Comparison of ENCODE assay signal across 19 cellular contexts in genomic region chr4:105598044-105598443, GRCh38. TPM values are rescaled to one million over a fixed set of nuclear protein-coding genes. Genes with fewer than 3 reads are reported as not detected.
DNase-seq lines count a peak whose midpoint lies in the region; ATAC-seq, FAIRE-seq and TF ChIP-seq lines count a peak whose summit lies in the region.
"Had no signal": no experiment of that assay in that cellular context is flagged by ENCODE, and none has a peak within 500 bp of the region (broad histone marks: within the 10 kb centered on the region; RNA-seq: fewer than 3 reads in every experiment).

No MANE protein-coding gene starts in this region.

- TF ChIP-seq CTCF in Calu3 (IDR thresholded peaks at IDR 0.05; ENCODE audit: unreplicated experiment) (no peak), colonic mucosa (IDR thresholded peaks at IDR 0.05) (no peak), mucosa of descending colon (IDR thresholded peaks at IDR 0.05) (no peak)

- no peak overlapping the region for H3K9ac ChIP-seq in colonic mucosa (ENCODE audit: low read depth in 2 of 2, low read length in 2 of 2)
- H3K9ac ChIP-seq: GM23248 had no signal

- H3K4me1 ChIP-seq in colonic mucosa: no peaks in the 10 kb centered on the region
- no peaks in the 10 kb centered on the region for H3K4me1 ChIP-seq in mucosa of descending colon (ENCODE audit: low read depth)
- H3K4me1 ChIP-seq: BE2C, HAP-1 had no signal

- DNase-seq in Calu3 (no peak), colonic mucosa (peak; percentile 56), mucosa of descending colon (peak in 1 of 3 donors; percentile 28), GM12891 (ENCODE audit: insufficient read length, low spot score) (no peak)
- DNase-seq in activated CD4-positive, alpha-beta T cell treated with anti-CD3 and anti-CD28 coated beads for 36 hours: no peak
- DNase-seq: BE2C; C1 segment of cervical spinal cord; CD4-positive, CD25-positive, alpha-beta regulatory T cell; CD8-positive, alpha-beta memory T cell; COR-L47 had no signal

- no peak for FAIRE-seq in GM12891 (lab: Jason Lieb, UNC)
- FAIRE-seq: D721Med, G401.6, GM12892, GM18507 had no signal

- BruUV-seq in Calu3 (replicated peaks; lab: Mats Ljungman, UMichigan): no TSS peak

- H3K27ac Mint-ChIP-seq in Calu3 (ENCODE audit: unreplicated experiment): peak overlapping the region; percentile 63
- H3K27ac Mint-ChIP-seq in activated CD4-positive, alpha-beta T cell treated with anti-CD3 and anti-CD28 coated beads for 36 hours: no peak overlapping the region
- H3K27ac Mint-ChIP-seq: CD4-positive, CD25-positive, alpha-beta regulatory T cell; CD8-positive, alpha-beta memory T cell had no signal

- TF ChIP-seq POLR2A in GM12891 (IDR thresholded peaks at IDR 0.05; ENCODE audit: low read depth, low read length): no peak

- intact Hi-C loops in Calu3 (cut with micrococcal nuclease; ENCODE audit: unreplicated experiment) (no loop called here), colonic mucosa (cut with DNase I) (no loop called here), mucosa of descending colon (cut with DNase I, micrococcal nuclease) (no loop called here)
- intact Hi-C loops in activated CD4-positive, alpha-beta T cell treated with anti-CD3 and anti-CD28 coated beads for 36 hours (cut with DNase I, micrococcal nuclease): no loop called here

- H3K4me3 ChIP-seq in colonic mucosa (no peak overlapping the region), mucosa of descending colon (no peak overlapping the region)
- H3K4me3 ChIP-seq: GM23248, HAP-1 had no signal

- no peaks in the 10 kb centered on the region for H3K9me3 Mint-ChIP-seq in Calu3 (ENCODE audit: low read depth, unreplicated experiment)
- H3K9me3 Mint-ChIP-seq in activated CD4-positive, alpha-beta T cell treated with anti-CD3 and anti-CD28 coated beads for 36 hours (ENCODE audit: low read depth): no peaks in the 10 kb centered on the region
- H3K9me3 Mint-ChIP-seq: CD4-positive, CD25-positive, alpha-beta regulatory T cell; CD8-positive, alpha-beta memory T cell had no signal

- no peaks in the 10 kb centered on the region for H3K36me3 ChIP-seq in colonic mucosa
- H3K36me3 ChIP-seq in mucosa of descending colon (ENCODE audit: low read depth): no peaks in the 10 kb centered on the region
- H3K36me3 ChIP-seq: BE2C, HAP-1 had no signal

- no peaks in the 10 kb centered on the region for H3K27me3 Mint-ChIP-seq in Calu3 (ENCODE audit: unreplicated experiment)
- peaks cover 18% of the 10 kb centered on the region for H3K27me3 Mint-ChIP-seq in activated CD4-positive, alpha-beta T cell treated with anti-CD3 and anti-CD28 coated beads for 36 hours

- H3K36me3 Mint-ChIP-seq in Calu3 (ENCODE audit: insufficient read depth, unreplicated experiment): peaks cover 6% of the 10 kb centered on the region
- no peaks in the 10 kb centered on the region for H3K36me3 Mint-ChIP-seq in activated CD4-positive, alpha-beta T cell treated with anti-CD3 and anti-CD28 coated beads for 36 hours (ENCODE audit: low read depth)
- H3K36me3 Mint-ChIP-seq: CD4-positive, CD25-positive, alpha-beta regulatory T cell; CD8-positive, alpha-beta memory T cell had no signal

- H3K4me3 Mint-ChIP-seq in Calu3 (ENCODE audit: low read depth, unreplicated experiment): peak overlapping the region; percentile 40
- H3K4me3 Mint-ChIP-seq in activated CD4-positive, alpha-beta T cell treated with anti-CD3 and anti-CD28 coated beads for 36 hours: no peak overlapping the region
- H3K4me3 Mint-ChIP-seq: CD4-positive, CD25-positive, alpha-beta regulatory T cell; CD8-positive, alpha-beta memory T cell had no signal

- ATAC-seq in mucosa of descending colon: peak; percentile 49
- no peak for ATAC-seq in HG03025 (IDR thresholded peaks at IDR 0.05; ENCODE audit: low FRiP score, unreplicated experiment)
- ATAC-seq in activated CD4-positive, alpha-beta T cell treated with anti-CD3 and anti-CD28 coated beads for 36 hours: no peak

- H3K9me3 ChIP-seq in colonic mucosa (no peaks in the 10 kb centered on the region), mucosa of descending colon (no peaks in the 10 kb centered on the region)
- H3K9me3 ChIP-seq: BE2C, HAP-1 had no signal

- no peaks in the 10 kb centered on the region for H3K27me3 ChIP-seq in colonic mucosa
- H3K27me3 ChIP-seq: BE2C had no signal

- H3K4me1 Mint-ChIP-seq in Calu3 (ENCODE audit: low read depth, unreplicated experiment): peaks cover 27% of the 10 kb centered on the region
- H3K4me1 Mint-ChIP-seq in activated CD4-positive, alpha-beta T cell treated with anti-CD3 and anti-CD28 coated beads for 36 hours: peaks cover 10% of the 10 kb centered on the region
- H3K4me1 Mint-ChIP-seq: CD4-positive, CD25-positive, alpha-beta regulatory T cell; CD8-positive, alpha-beta memory T cell had no signal

- CTCF ChIA-PET in Calu3 (lab: Charles Lee): no interaction called here
- CTCF ChIA-PET in activated CD4-positive, alpha-beta T cell treated with anti-CD3 and anti-CD28 coated beads for 36 hours (lab: Charles Lee): no interaction called here

- POLR2A ChIA-PET in activated CD4-positive, alpha-beta T cell treated with anti-CD3 and anti-CD28 coated beads for 36 hours (lab: Charles Lee): no interaction called here

- no peak overlapping the region for H3K27ac ChIP-seq in colonic mucosa
- H3K27ac ChIP-seq: GM23248 had no signal

TF ChIP-seq in GM12891, 5 proteins besides CTCF, POLR2A, EP300 and RAD21:
- no peak for TF ChIP-seq POU2F2 (IDR thresholded peaks at IDR 0.05; ENCODE audit: low read depth, low read length)
- TF ChIP-seq PAX5 (IDR thresholded peaks at IDR 0.05; ENCODE audit: insufficient read depth, low read length, severe bottlenecking): no peak
- no peak for TF ChIP-seq TAF1 (IDR thresholded peaks at IDR 0.05; ENCODE audit: low read depth, low read length)
- TF ChIP-seq POLR2AphosphoS5 (IDR thresholded peaks at IDR 0.05; ENCODE audit: low read depth, low read length): no peak

RNA-seq across cellular contexts. Expression of gene ARHGEF38, which starts 45.6 kb away (rescaled TPM):
- total RNA-seq in Calu3 (2022): 16.6 and 22.8 TPM in 2 replicates
- total RNA-seq in colonic mucosa: 10 to 100 TPM; 14.4 to 14.8 TPM
- total RNA-seq in mucosa of descending colon: 10 to 100 TPM in 2 of 3 donors, 1 to 10 TPM in 1; 6.1 to 21.1 (median 17.8) TPM
- polyA plus RNA-seq in GM12891 (2012; ENCODE audit: low read depth, missing spikeins): not detected
- not detected for total RNA-seq in activated CD4-positive, alpha-beta T cell treated with anti-CD3 and anti-CD28 coated beads for 36 hours
- total RNA-seq: A172; CD4-positive, CD25-positive, alpha-beta regulatory T cell; CD8-positive, alpha-beta memory T cell; GM23248; H4 had no signal
- polyA plus RNA-seq: CD8-positive, alpha-beta memory T cell; GM23248 had no signal

Comparison
In these comparisons a context has a peak if more than half of its experiments do, and no peak if none do; other contexts are left out.
1. RNA of gene ARHGEF38, which starts 45.6 kb away (total RNA-seq): 6.1 to 21.1 TPM in mucosa of descending colon, 16.6 to 22.8 TPM in Calu3 and 14.4 to 14.8 TPM in colonic mucosa; not detected in activated CD4-positive, alpha-beta T cell treated with anti-CD3 and anti-CD28 coated beads for 36 hours; every median in the first group is over 4 times any median in the second.